ENCODE assay signal across 28 cellular contexts in the genomic region with DNA sequence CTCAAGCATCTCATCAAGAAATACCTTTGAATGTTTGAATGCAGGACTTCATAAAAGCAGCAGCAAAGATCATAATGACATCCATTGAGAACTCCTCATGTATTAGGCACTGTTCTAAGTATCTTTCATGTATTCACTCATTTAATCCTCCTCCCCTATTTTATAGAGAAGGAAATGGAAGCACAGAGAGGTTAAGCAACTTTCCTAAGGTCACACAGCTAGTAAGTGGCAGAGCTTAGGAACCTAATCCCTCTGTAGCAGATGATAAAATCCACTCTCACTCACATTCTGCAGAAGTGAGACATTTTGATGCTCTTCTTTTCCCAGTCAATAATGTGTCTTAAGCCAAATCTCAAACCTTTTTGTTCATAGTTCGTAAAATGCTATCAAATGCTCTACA.
"Had no signal": no experiment of that assay in that cellular context is flagged by ENCODE, and none has a peak within 500 bp of the region (broad histone marks: within the 10 kb centered on the region; RNA-seq: fewer than 3 reads in every experiment).

No MANE protein-coding gene starts in this region.

- ATAC-seq: activated CD8-positive, alpha-beta T cell treated with anti-CD3 and anti-CD28 coated beads for 36 hours; activated naive CD8-positive, alpha-beta T cell treated with anti-CD3 and anti-CD28 coated beads, Interleukin-2, amount 50 U/mL, for 24 hours had no signal

- FAIRE-seq: bronchial epithelial cell, TTC549 had no signal

- H3K27me3 ChIP-seq: ascending aorta, cardiac muscle cell had no signal

- H3K4me3 ChIP-seq: ascending aorta, cardiac muscle cell had no signal

- H3K9me3 ChIP-seq: ascending aorta had no signal

- DNase-seq: activated B cell treated with CpG ODN at 0.5 μM for 24 hours; activated CD4-positive, alpha-beta memory T cell treated with anti-CD3 and anti-CD28 coated beads for 36 hours; activated CD4-positive, alpha-beta T cell treated with anti-CD3 and anti-CD28 coated beads for 4 hours; activated CD4-positive, alpha-beta T cell treated with anti-CD3 and anti-CD28 coated beads, Interleukin-2, amount 10 ng/mL, durations not matched to agents 24 days and 14 days; activated CD4-positive, alpha-beta T cell treated with anti-CD3 and anti-CD28 coated beads, Interleukin-2, amount 50 U/mL, for 1 hour; activated CD4-positive, alpha-beta T cell treated with anti-CD3 and anti-CD28 coated beads, Interleukin-2, amount 50 U/mL, for 4 hours; activated CD4-positive, CD25-positive, alpha-beta regulatory T cell treated with anti-CD3 and anti-CD28 coated beads, Interleukin-2, amount 50 U/mL, for 72 hours; activated CD8-positive, alpha-beta memory T cell treated with anti-CD3 and anti-CD28 coated beads, Interleukin-2, amount 50 U/mL, for 4 hours; activated CD8-positive, alpha-beta T cell treated with anti-CD3 and anti-CD28 coated beads for 36 hours; activated effector memory CD4-positive, alpha-beta T cell treated with Interleukin-2 at 50 U/mL for 16 hours; activated gamma-delta T cell; activated naive CD4-positive, alpha-beta T cell treated with anti-CD3 and anti-CD28 coated beads, Interleukin-2, amount 10 ng/mL, durations not matched to agents 7 days and 5 days; activated naive CD4-positive, alpha-beta T cell treated with Interleukin-2 at 50 U/mL for 16 hours; activated naive CD8-positive, alpha-beta T cell treated with anti-CD3 and anti-CD28 coated beads, Interleukin-2, amount 10 ng/mL, durations not matched to agents 7 days and 5 days; activated naive CD8-positive, alpha-beta T cell treated with anti-CD3 and anti-CD28 coated beads, Interleukin-2, amount 50 U/mL, for 24 hours; activated T-cell treated with anti-CD3 and anti-CD28 coated beads, Interleukin-2, amount 50 U/mL, for 24 hours; activated T-cell treated with anti-CD3 and anti-CD28 coated beads, Interleukin-2, amount 50 U/mL, for 48 hours; amygdala; anterior cingulate cortex; caudate nucleus; cerebellar nuclear complex; T-helper 2 cell; T-helper 9 cell had no signal

- H3K36me3 ChIP-seq: ascending aorta, cardiac muscle cell had no signal

- H3K27ac ChIP-seq: ascending aorta, cardiac muscle cell, VCaP had no signal

- H3K4me1 ChIP-seq: ascending aorta had no signal
